ENCODE assay signal across 9 cellular contexts in genomic region chr6:144158133-144158532, GRCh38. TPM values are rescaled to one million over a fixed set of nuclear protein-coding genes. Genes with fewer than 3 reads are reported as not detected.
DNase-seq lines count a peak whose midpoint lies in the region; ATAC-seq and TF ChIP-seq lines count a peak whose summit lies in the region.
"Had no signal": no experiment of that assay in that cellular context is flagged by ENCODE, and none has a peak within 500 bp of the region (broad histone marks: within the 10 kb centered on the region; RNA-seq: fewer than 3 reads in every experiment).

No MANE protein-coding gene starts in this region.

- intact Hi-C loops in testis (cut with DNase I; ENCODE audit: low total_unique reads): no loop called here

- H3K4me1 ChIP-seq in testis: peaks cover 12% of the 10 kb centered on the region

- H3K27ac Mint-ChIP-seq in activated T-helper 17 cell treated with anti-CD3 and anti-CD28 coated beads, Interleukin-2, amount 50 U/mL, for 72 hours: no peak overlapping the region
- no peak overlapping the region for H3K27ac Mint-ChIP-seq in activated naive CD8-positive, alpha-beta T cell treated with anti-CD3 and anti-CD28 coated beads for 36 hours
- H3K27ac Mint-ChIP-seq: activated CD4-positive, alpha-beta T cell treated with anti-CD3 and anti-CD28 coated beads for 36 hours had no signal

- H3K9me3 ChIP-seq in testis: no peaks in the 10 kb centered on the region

- no peak for ATAC-seq in activated T-helper 17 cell treated with anti-CD3 and anti-CD28 coated beads, Interleukin-2, amount 50 U/mL, for 72 hours (replicated peaks)
- ATAC-seq: activated CD4-positive, alpha-beta T cell treated with anti-CD3 and anti-CD28 coated beads for 36 hours had no signal

- H3K27ac ChIP-seq in testis: no peak overlapping the region

- DNase-seq in HS-27A (ENCODE audit: low read depth): peak; percentile 98
- peak; percentile 90 for DNase-seq in astrocyte of the cerebellum (ENCODE audit: low read depth)
- DNase-seq in iPS-NIHi7 (ENCODE audit: extremely low spot score): peak; percentile 51
- peak; percentile 61 for DNase-seq in testis
- no peak for DNase-seq in erythroblast (lab: John Stamatoyannopoulos, UW)
- DNase-seq in activated naive CD8-positive, alpha-beta T cell treated with anti-CD3 and anti-CD28 coated beads for 36 hours: no peak
- DNase-seq: activated CD4-positive, alpha-beta T cell treated with anti-CD3 and anti-CD28 coated beads for 36 hours; NCI-H2081 treated with DMSO at 0.1 percent for 48 hours had no signal

- no peak overlapping the region for H3K4me3 Mint-ChIP-seq in activated T-helper 17 cell treated with anti-CD3 and anti-CD28 coated beads, Interleukin-2, amount 50 U/mL, for 72 hours
- H3K4me3 Mint-ChIP-seq in activated naive CD8-positive, alpha-beta T cell treated with anti-CD3 and anti-CD28 coated beads for 36 hours: no peak overlapping the region
- H3K4me3 Mint-ChIP-seq: activated CD4-positive, alpha-beta T cell treated with anti-CD3 and anti-CD28 coated beads for 36 hours had no signal

- no peaks in the 10 kb centered on the region for H3K36me3 ChIP-seq in testis (ENCODE audit: low read depth, missing control alignments)

- 31 to 41% methylated on average over 3 of the region's 3 CpGs for WGBS in testis, 2 donors

- TF ChIP-seq CTCF in astrocyte of the cerebellum (IDR thresholded peaks at IDR 0.05; ENCODE audit: low read depth, low read length, missing control alignments): no peak
- TF ChIP-seq CTCF in testis (IDR thresholded peaks at IDR 0.05): no peak

- H3K36me3 Mint-ChIP-seq in activated T-helper 17 cell treated with anti-CD3 and anti-CD28 coated beads, Interleukin-2, amount 50 U/mL, for 72 hours (ENCODE audit: low read depth): peaks cover 89% of the 10 kb centered on the region
- peaks cover 74% of the 10 kb centered on the region for H3K36me3 Mint-ChIP-seq in activated naive CD8-positive, alpha-beta T cell treated with anti-CD3 and anti-CD28 coated beads for 36 hours

- no peak overlapping the region for H3K4me3 ChIP-seq in astrocyte of the cerebellum (ENCODE audit: low read depth, low read length)
- H3K4me3 ChIP-seq in testis: no peak overlapping the region

- TF ChIP-seq POLR2A in testis (IDR thresholded peaks at IDR 0.05) (no peak), erythroblast (IDR thresholded peaks at IDR 0.05; ENCODE audit: low read length) (no peak)

- H3K27me3 Mint-ChIP-seq in activated T-helper 17 cell treated with anti-CD3 and anti-CD28 coated beads, Interleukin-2, amount 50 U/mL, for 72 hours: no peaks in the 10 kb centered on the region
- no peaks in the 10 kb centered on the region for H3K27me3 Mint-ChIP-seq in activated naive CD8-positive, alpha-beta T cell treated with anti-CD3 and anti-CD28 coated beads for 36 hours
- H3K27me3 Mint-ChIP-seq: activated CD4-positive, alpha-beta T cell treated with anti-CD3 and anti-CD28 coated beads for 36 hours had no signal

- in situ Hi-C loops in astrocyte of the cerebellum (cut with HindIII; ENCODE audit: low sequenced_read_pairs): no loop called here

- H3K4me1 Mint-ChIP-seq in activated T-helper 17 cell treated with anti-CD3 and anti-CD28 coated beads, Interleukin-2, amount 50 U/mL, for 72 hours: peaks cover 43% of the 10 kb centered on the region
- peaks cover 40% of the 10 kb centered on the region for H3K4me1 Mint-ChIP-seq in activated naive CD8-positive, alpha-beta T cell treated with anti-CD3 and anti-CD28 coated beads for 36 hours

- no peaks in the 10 kb centered on the region for H3K27me3 ChIP-seq in testis

- H3K9me3 Mint-ChIP-seq in activated T-helper 17 cell treated with anti-CD3 and anti-CD28 coated beads, Interleukin-2, amount 50 U/mL, for 72 hours: no peaks in the 10 kb centered on the region
- H3K9me3 Mint-ChIP-seq in activated naive CD8-positive, alpha-beta T cell treated with anti-CD3 and anti-CD28 coated beads for 36 hours: no peaks in the 10 kb centered on the region

RNA-seq across cellular contexts. Expression of gene STX11, which starts 7.8 kb away (rescaled TPM):
- total RNA-seq in testis: 1 to 10 TPM; 6.1 to 9.5 TPM
- polyA plus RNA-seq in testis (ENCODE audit: insufficient read depth, low read depth, low replicate concordance): 4.6 TPM
- 10 to 100 TPM; 22.3 to 25.9 TPM for total RNA-seq in activated T-helper 17 cell treated with anti-CD3 and anti-CD28 coated beads, Interleukin-2, amount 50 U/mL, for 72 hours
- total RNA-seq in activated naive CD8-positive, alpha-beta T cell treated with anti-CD3 and anti-CD28 coated beads for 36 hours: 10 to 100 TPM; 38.5 to 39.0 TPM

Comparison
In these comparisons a context has a peak if more than half of its experiments do, and no peak if none do; other contexts are left out.
1. DNase-seq: peak in HS-27A (single experiment), astrocyte of the cerebellum (single experiment), iPS-NIHi7 (single experiment) and testis (single experiment); none in erythroblast (0 of 2) and activated naive CD8-positive, alpha-beta T cell treated with anti-CD3 and anti-CD28 coated beads for 36 hours (single experiment).